8 cellular contexts compared by ENCODE assay signal in the genomic region with DNA sequence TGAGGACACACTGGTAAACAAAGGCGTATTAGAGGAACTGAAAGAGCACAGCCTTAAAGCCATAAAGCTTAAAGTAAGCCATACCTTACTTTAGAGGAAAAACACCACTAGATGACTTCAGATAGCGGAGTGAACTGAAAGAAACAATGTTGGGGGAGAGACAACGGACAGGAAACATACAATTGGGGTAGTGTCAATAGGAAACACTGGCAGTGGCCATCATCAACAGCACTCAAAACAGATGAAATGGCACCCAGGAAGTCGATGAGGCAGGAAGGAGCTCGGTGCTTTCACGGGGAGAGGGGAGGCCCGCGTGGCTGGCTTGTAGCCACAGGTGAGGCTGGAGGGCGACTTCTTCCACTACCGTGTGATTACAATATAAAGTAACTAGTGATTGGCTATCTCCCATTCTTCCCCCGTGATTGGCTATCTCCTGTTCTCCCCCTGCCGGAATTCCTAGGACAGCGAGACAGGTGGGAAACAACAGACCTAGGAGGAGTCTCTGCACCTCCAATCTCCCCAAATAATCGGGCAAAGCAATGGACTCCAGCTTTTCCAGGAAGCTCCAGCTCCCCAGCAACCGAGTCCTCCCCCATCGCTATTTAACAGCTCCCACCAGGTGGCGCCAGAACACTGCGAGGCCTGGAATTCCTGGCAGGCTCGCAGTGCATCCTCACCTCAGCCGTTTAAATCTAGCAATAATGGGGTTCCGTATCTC. TPM values are rescaled to one million over a fixed set of nuclear protein-coding genes. Genes with fewer than 3 reads are reported as not detected.
DNase-seq lines count a peak whose midpoint lies in the region; ATAC-seq and TF ChIP-seq lines count a peak whose summit lies in the region.

No MANE protein-coding gene starts in this region.

- peak; percentile 90 for DNase-seq in Calu3
- DNase-seq in HuH-7 (ENCODE audit: low spot score) = peak; percentile 79
- DNase-seq in Panc1 (ENCODE audit: low read depth, low spot score) = peak; percentile 38
- peak; percentile 39 for DNase-seq in activated T-helper 1 cell treated with Interleukin-2 at 50 U/mL for 16 hours (ENCODE audit: low read depth)
- DNase-seq in fibroblast of the conjunctiva (ENCODE audit: low read depth) = peak; percentile 9
- peak; percentile 45 for DNase-seq in stromal cell of bone marrow (ENCODE audit: low read depth)

- no peaks in the 10 kb centered on the region for H3F3A ChIP-seq in neural cell (ENCODE audit: insufficient read depth, low read length, poor library complexity, severe bottlenecking)

- no peak overlapping the region for H2AFZ ChIP-seq in neural cell (ENCODE audit: low read depth, low read length)

- peaks cover 15% of the 10 kb centered on the region for H3K27me3 Mint-ChIP-seq in Calu3 (ENCODE audit: unreplicated experiment)

- H3K9me3 ChIP-seq in Panc1 (ENCODE audit: control insufficient read depth, insufficient read depth, low read depth, low read length) = no peaks in the 10 kb centered on the region
- H3K9me3 ChIP-seq in neural cell (ENCODE audit: low read length) = no peaks in the 10 kb centered on the region

- H3K27ac ChIP-seq in Panc1 (ENCODE audit: low read length) = no peak overlapping the region
- H3K27ac ChIP-seq in neural cell (ENCODE audit: low read length) = no peak overlapping the region

- no peak for TF ChIP-seq EP300 in neural cell (conservative IDR thresholded peaks at IDR 0.05; ENCODE audit: poor library complexity, severe bottlenecking)

- peak; percentile 89 for TF ChIP-seq RAD21 in neural cell (conservative IDR thresholded peaks at IDR 0.05)

- intact Hi-C loops in Calu3 (cut with micrococcal nuclease; ENCODE audit: unreplicated experiment) (loop anchor here (1.0 to 5.0 kb wide), 7 partner anchors 55 to 506 kb away; a partner anchor contains a TSS), Panc1 (cut with micrococcal nuclease; ENCODE audit: unreplicated experiment) (loop anchor here (1.0 kb wide), 1 partner anchor 213 kb away; no protein-coding TSS in a partner anchor)

- H4K20me1 ChIP-seq in neural cell (ENCODE audit: insufficient read depth) = no peaks in the 10 kb centered on the region

- H3K4me3 ChIP-seq in Panc1 (ENCODE audit: low read depth in 2 of 2, low read length in 2 of 2) (peak overlapping the region; percentile 25 to 29; a peak in 3 of 4 replicates), neural cell (ENCODE audit: low read length) (peak overlapping the region; percentile 21)

- POLR2A ChIA-PET in Panc1 (lab: Charles Lee) = no interaction called here

- ATAC-seq in GM21447 (IDR thresholded peaks at IDR 0.05; ENCODE audit: unreplicated experiment) (peak; percentile 77), Panc1 (peak; percentile 91)

- H3K9me3 Mint-ChIP-seq in Calu3 (ENCODE audit: low read depth, unreplicated experiment) = no peaks in the 10 kb centered on the region

- no peak overlapping the region for H3K4me2 ChIP-seq in neural cell (ENCODE audit: low read length)

- BruUV-seq in Calu3 (replicated peaks; lab: Mats Ljungman, UMichigan) = no TSS peak
- BruUV-seq in Panc1 (replicated peaks; lab: Mats Ljungman, UMichigan) = no TSS peak

- H3K79me2 ChIP-seq in neural cell (replicated peaks; ENCODE audit: insufficient read depth, low read length) = no peaks in the 10 kb centered on the region

- H3K4me1 Mint-ChIP-seq in Calu3 (ENCODE audit: low read depth, unreplicated experiment) = peaks cover 10% of the 10 kb centered on the region

- in situ Hi-C loops in Panc1 (cut with HindIII; ENCODE audit: low pct_unique_long_range_greater_than_20kb, low sequenced_read_pairs) = no loop called here

- no peak overlapping the region for H3K9ac ChIP-seq in neural cell (ENCODE audit: low read length)

- no peaks in the 10 kb centered on the region for H3K36me3 Mint-ChIP-seq in Calu3 (ENCODE audit: insufficient read depth, unreplicated experiment)

- H3K27me3 ChIP-seq in Panc1 (ENCODE audit: control insufficient read depth, insufficient read depth, low read length) (no peaks in the 10 kb centered on the region; the same call in 1 of the 2 replicates), neural cell (ENCODE audit: insufficient read depth, low read depth, low read length) (no peaks in the 10 kb centered on the region)

- H3K4me3 Mint-ChIP-seq in Calu3 (ENCODE audit: low read depth, unreplicated experiment) = peak overlapping the region; percentile 64

- peak overlapping the region; percentile 43 for H3K27ac Mint-ChIP-seq in Calu3 (ENCODE audit: unreplicated experiment)

- H3K36me3 ChIP-seq in Panc1 (ENCODE audit: control insufficient read depth, insufficient read depth, low read length) (no peaks in the 10 kb centered on the region), neural cell (ENCODE audit: insufficient read depth, low read length) (no peaks in the 10 kb centered on the region)

- peak; percentile 91 for TF ChIP-seq CTCF in Calu3 (IDR thresholded peaks at IDR 0.05; ENCODE audit: unreplicated experiment)
- peak; percentile 92 for TF ChIP-seq CTCF in Panc1 (IDR thresholded peaks at IDR 0.05)
- TF ChIP-seq CTCF in neural cell (IDR thresholded peaks at IDR 0.05; ENCODE audit: poor library complexity, severe bottlenecking) = peak; percentile 90

- no peaks in the 10 kb centered on the region for H3K9me2 ChIP-seq in neural cell (ENCODE audit: insufficient read depth, low read length)

- CTCF ChIA-PET in Calu3 (lab: Charles Lee) (interaction anchor here (0.5 to 2.1 kb wide), 23 partner anchors 9 to 963 kb away, joined by 3 to 8 read pairs (median 3); a partner anchor contains a TSS), Panc1 (lab: Charles Lee) (interaction anchor here (0.6 kb wide), 3 partner anchors 9 to 215 kb away, joined by 3 read pairs; no protein-coding TSS in a partner anchor)

- H3K4me1 ChIP-seq in Panc1 (ENCODE audit: control insufficient read depth, insufficient read depth, low read length) = no peaks in the 10 kb centered on the region

TF ChIP-seq in neural cell, 6 proteins besides CTCF, POLR2A, EP300 and RAD21:
- TF ChIP-seq TAF1 (IDR thresholded peaks at IDR 0.05; ENCODE audit: low read depth) (no peak), MXI1 (conservative IDR thresholded peaks at IDR 0.05; ENCODE audit: poor library complexity, severe bottlenecking) (no peak), EZH2 (IDR thresholded peaks at IDR 0.05; ENCODE audit: borderline replicate concordance, insufficient read depth, low read length, poor library complexity, severe bottlenecking) (no peak), POLR2AphosphoS5 (IDR thresholded peaks at IDR 0.05) (no peak), SMC3 (conservative IDR thresholded peaks at IDR 0.05; ENCODE audit: poor library complexity) (peak; percentile 89)
- TF ChIP-seq, protein P1, sequence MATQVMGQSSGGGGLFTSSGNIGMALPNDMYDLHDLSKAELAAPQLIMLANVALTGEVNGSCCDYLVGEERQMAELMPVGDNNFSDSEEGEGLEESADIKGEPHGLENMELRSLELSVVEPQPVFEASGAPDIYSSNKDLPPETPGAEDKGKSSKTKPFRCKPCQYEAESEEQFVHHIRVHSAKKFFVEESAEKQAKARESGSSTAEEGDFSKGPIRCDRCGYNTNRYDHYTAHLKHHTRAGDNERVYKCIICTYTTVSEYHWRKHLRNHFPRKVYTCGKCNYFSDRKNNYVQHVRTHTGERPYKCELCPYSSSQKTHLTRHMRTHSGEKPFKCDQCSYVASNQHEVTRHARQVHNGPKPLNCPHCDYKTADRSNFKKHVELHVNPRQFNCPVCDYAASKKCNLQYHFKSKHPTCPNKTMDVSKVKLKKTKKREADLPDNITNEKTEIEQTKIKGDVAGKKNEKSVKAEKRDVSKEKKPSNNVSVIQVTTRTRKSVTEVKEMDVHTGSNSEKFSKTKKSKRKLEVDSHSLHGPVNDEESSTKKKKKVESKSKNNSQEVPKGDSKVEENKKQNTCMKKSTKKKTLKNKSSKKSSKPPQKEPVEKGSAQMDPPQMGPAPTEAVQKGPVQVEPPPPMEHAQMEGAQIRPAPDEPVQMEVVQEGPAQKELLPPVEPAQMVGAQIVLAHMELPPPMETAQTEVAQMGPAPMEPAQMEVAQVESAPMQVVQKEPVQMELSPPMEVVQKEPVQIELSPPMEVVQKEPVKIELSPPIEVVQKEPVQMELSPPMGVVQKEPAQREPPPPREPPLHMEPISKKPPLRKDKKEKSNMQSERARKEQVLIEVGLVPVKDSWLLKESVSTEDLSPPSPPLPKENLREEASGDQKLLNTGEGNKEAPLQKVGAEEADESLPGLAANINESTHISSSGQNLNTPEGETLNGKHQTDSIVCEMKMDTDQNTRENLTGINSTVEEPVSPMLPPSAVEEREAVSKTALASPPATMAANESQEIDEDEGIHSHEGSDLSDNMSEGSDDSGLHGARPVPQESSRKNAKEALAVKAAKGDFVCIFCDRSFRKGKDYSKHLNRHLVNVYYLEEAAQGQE (IDR thresholded peaks at IDR 0.05; ENCODE audit: borderline replicate concordance) = no peak

RNA-seq across cellular contexts. Expression of a gene that starts 2.4 kb away (rescaled TPM):
- total RNA-seq in Calu3 (2022) = 0.34 TPM in 1 of 2 replicates, not detected in the other
- not detected for total RNA-seq in Panc1 (2021; ENCODE audit: unreplicated experiment)
- not detected for polyA plus RNA-seq in Panc1 (2012; ENCODE audit: insufficient read length)
- polyA plus RNA-seq in neural cell = not detected in 2 replicates
- polyA minus RNA-seq in neural cell = not detected in 2 replicates

RNA-seq across cellular contexts. Expression of a gene that starts 19.7 kb away (rescaled TPM):
- total RNA-seq in Calu3 (2022) = 0.09 and 0.44 TPM in 2 replicates
- total RNA-seq in Panc1 (2021; ENCODE audit: unreplicated experiment) = 0.03 TPM
- 0.04 TPM for polyA plus RNA-seq in Panc1 (2012; ENCODE audit: insufficient read length)
- polyA plus RNA-seq in neural cell = 0.72 and 0.89 TPM in 2 replicates
- polyA minus RNA-seq in neural cell = 2.4 and 4.5 TPM in 2 replicates

RNA-seq across cellular contexts. Expression of a gene that starts 29.2 kb away (rescaled TPM):
- total RNA-seq in Calu3 (2022) (not detected in 2 replicates), Panc1 (2021; ENCODE audit: unreplicated experiment) (not detected)
- not detected for polyA plus RNA-seq in Panc1 (2012; ENCODE audit: insufficient read length)
- not detected in 2 replicates for polyA plus RNA-seq in neural cell
- not detected in 2 replicates for polyA minus RNA-seq in neural cell

RNA-seq across cellular contexts. Expression of a gene that starts 59.8 kb away (rescaled TPM):
- not detected in 2 replicates for total RNA-seq in Calu3 (2022)
- total RNA-seq in Panc1 (2021; ENCODE audit: unreplicated experiment) = not detected
- not detected for polyA plus RNA-seq in Panc1 (2012; ENCODE audit: insufficient read length)
- 0.78 TPM in 1 of 2 replicates, not detected in the other for polyA plus RNA-seq in neural cell
- 3.2 and 3.7 TPM in 2 replicates for polyA minus RNA-seq in neural cell

Comparison
In these comparisons a context has a peak if more than half of its experiments do, and no peak if none do; other contexts are left out.
1. DNase-seq: peak in every context shown above with its lines; median percentile 90 in Calu3; 79 in HuH-7; 45 in stromal cell of bone marrow; 39 in activated T-helper 1 cell treated with Interleukin-2 at 50 U/mL for 16 hours; 38 in Panc1; 9 in fibroblast of the conjunctiva.